1 cellular context compared by ENCODE assay signal in the genomic region with DNA sequence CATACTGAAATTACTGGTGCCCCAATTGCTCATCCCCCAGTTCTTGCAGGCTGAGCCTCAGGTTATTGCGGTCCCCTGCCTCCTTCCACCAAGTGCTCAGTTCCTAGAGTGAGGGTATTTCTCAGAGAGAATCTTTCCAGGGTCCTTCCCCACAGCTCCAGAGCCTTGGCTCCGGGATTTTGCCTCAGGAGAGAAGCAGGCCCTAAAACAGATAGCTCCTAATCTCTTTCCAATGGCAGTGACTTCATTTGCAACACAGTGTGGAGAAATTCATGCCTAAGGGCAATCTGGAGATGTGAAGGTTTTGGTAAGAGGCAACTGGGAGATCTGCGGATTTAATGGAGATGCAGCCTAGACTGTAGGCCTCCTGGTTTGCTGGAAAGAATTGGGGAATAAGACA.
TF ChIP-seq lines count a peak whose summit lies in the region.

No MANE protein-coding gene starts in this region.

TF ChIP-seq in GM12878, 131 proteins besides CTCF, POLR2A, EP300 and RAD21:
- no peak for TF ChIP-seq RAD51 (IDR thresholded peaks at IDR 0.05)
- no peak for TF ChIP-seq BHLHE40 (IDR thresholded peaks at IDR 0.05; ENCODE audit: borderline replicate concordance in 1 of 2, low read depth in 2 of 2, low read length in 1 of 2)
TF ChIP-seq in GM12878: peak in this region for 0.
